Comparison of ENCODE assay signal across 19 cellular contexts in genomic region chr7:45695249-45695995, GRCh38.
A peak's percentile ranks its signal among the peaks of the same experiment; 100 is the strongest.
DNase-seq lines count a peak whose midpoint lies in the region; ATAC-seq, FAIRE-seq and TF ChIP-seq lines count a peak whose summit lies in the region.
"Had no signal": no experiment of that assay in that cellular context is flagged by ENCODE, and none has a peak within 500 bp of the region (broad histone marks: within the 10 kb centered on the region; RNA-seq: fewer than 3 reads in every experiment).

No MANE protein-coding gene starts in this region.

- no peaks in the 10 kb centered on the region for H3K36me3 Mint-ChIP-seq in activated T-cell treated with anti-CD3 and anti-CD28 coated beads, Interleukin-2, amount 50 U/mL, for 24 hours (ENCODE audit: low read depth)
- H3K36me3 Mint-ChIP-seq: CD14-positive monocyte had no signal

- TF ChIP-seq EP300 in HepG2 (IDR thresholded peaks at IDR 0.05; ENCODE audit: low read depth in 2 of 2, low read length in 2 of 2) (no peak), HepG2 (CRISPR knock-in tag; IDR thresholded peaks at IDR 0.05; ENCODE audit: borderline replicate concordance) (no peak), stomach (IDR thresholded peaks at IDR 0.05) (no peak)

- CTCF ChIA-PET in HepG2 (lab: Yijun Ruan, JAX; ENCODE audit: low intra/inter-chr PET ratio, low total read pairs): no interaction called here

- in situ Hi-C loops in HepG2 (cut with HindIII; ENCODE audit: extremely low pct_ligation_motif_present, low pct_unique_long_range_greater_than_20kb): no loop called here

- H3K4me2 ChIP-seq in HepG2 (ENCODE audit: low read depth, low read length): no peak overlapping the region

- POLR2A ChIA-PET in HepG2 (lab: Yijun Ruan, JAX): interaction anchor here (0.6 kb wide), 1 partner anchor 190 kb away, joined by 4 read pairs; no protein-coding TSS in a partner anchor

- H3K4me1 Mint-ChIP-seq in activated T-cell treated with anti-CD3 and anti-CD28 coated beads, Interleukin-2, amount 50 U/mL, for 24 hours (ENCODE audit: low read depth): no peaks in the 10 kb centered on the region
- H3K4me1 Mint-ChIP-seq: CD14-positive monocyte had no signal

- H3K9me3 ChIP-seq in HepG2 (ENCODE audit: low read length) (no peaks in the 10 kb centered on the region), stomach (no peaks in the 10 kb centered on the region)
- H3K9me3 ChIP-seq: MG63 had no signal

- TF ChIP-seq POLR2A in HepG2 (IDR thresholded peaks at IDR 0.05; ENCODE audit: insufficient read depth in 1 of 2, low read depth in 2 of 2, low read length in 2 of 2) (no peak), stomach (IDR thresholded peaks at IDR 0.05) (no peak)

- FAIRE-seq in HepG2 (lab: Jason Lieb, UNC): no peak
- FAIRE-seq: GM19239 had no signal

- H2AFZ ChIP-seq in HepG2 (ENCODE audit: low read length): no peak overlapping the region

- H4K20me1 ChIP-seq in HepG2 (ENCODE audit: insufficient read depth, low read length): no peaks in the 10 kb centered on the region

- H3K79me2 ChIP-seq in HepG2 (ENCODE audit: insufficient read depth, low read length): no peaks in the 10 kb centered on the region

- intact Hi-C loops in HepG2 (cut with micrococcal nuclease; ENCODE audit: unreplicated experiment): no loop called here
- intact Hi-C loops in stomach (cut with DNase I; ENCODE audit: low total_unique reads): no loop called here

- BruUV-seq in HepG2 (replicated peaks; lab: Mats Ljungman, UMichigan): no TSS peak

- H3K9me3 Mint-ChIP-seq in activated T-cell treated with anti-CD3 and anti-CD28 coated beads, Interleukin-2, amount 50 U/mL, for 24 hours: no peaks in the 10 kb centered on the region

- TF ChIP-seq RAD21 in HepG2 (CRISPR knock-in tag; IDR thresholded peaks at IDR 0.05): no peak

- ATAC-seq in HepG2: no peak

- H3K27ac ChIP-seq in HepG2 (ENCODE audit: extremely low read length, insufficient read depth, low read length) (no peak overlapping the region), stomach (no peak overlapping the region)

- WGBS in HepG2 (ENCODE audit: low lambda C conversion rate): 84% methylated on average over 5 of the region's 5 CpGs
- 80 to 87% (median 85%) methylated on average over 5 of the region's 5 CpGs for WGBS in stomach, 5 donors

- H3K4me3 ChIP-seq in HepG2 (replicated peaks in 1 of 3; ENCODE audit: insufficient read depth in 1 of 3, low read depth in 2 of 3, low read length in 3 of 3): no peak overlapping the region
- no peak overlapping the region for H3K4me3 ChIP-seq in stomach
- H3K4me3 ChIP-seq: MG63 had no signal

- no peak for TF ChIP-seq CTCF in HepG2 (CRISPR knock-in tag; IDR thresholded peaks at IDR 0.05)
- TF ChIP-seq CTCF in stomach (IDR thresholded peaks at IDR 0.05): no peak

- peaks cover 4% of the 10 kb centered on the region for H3K27me3 Mint-ChIP-seq in activated T-cell treated with anti-CD3 and anti-CD28 coated beads, Interleukin-2, amount 50 U/mL, for 24 hours

- no peak overlapping the region for H3K4me3 Mint-ChIP-seq in activated T-cell treated with anti-CD3 and anti-CD28 coated beads, Interleukin-2, amount 50 U/mL, for 24 hours
- H3K4me3 Mint-ChIP-seq: CD14-positive monocyte had no signal

- no peak overlapping the region for H3K9ac ChIP-seq in HepG2 (ENCODE audit: insufficient read depth, low read depth, low read length)

- no peaks in the 10 kb centered on the region for H3K36me3 ChIP-seq in HepG2 (replicated peaks in 1 of 2; ENCODE audit: control insufficient read depth in 1 of 2, insufficient read depth in 2 of 2, low read length in 2 of 2)
- H3K36me3 ChIP-seq in stomach: no peaks in the 10 kb centered on the region
- H3K36me3 ChIP-seq: MG63 had no signal

- DNase-seq in activated T-cell treated with anti-CD3 and anti-CD28 coated beads, Interleukin-2, amount 50 U/mL, for 24 hours: peak; percentile 6
- no peak for DNase-seq in activated T-cell treated with anti-CD3 and anti-CD28 coated beads, Interleukin-2, amount 50 U/mL, for 1 hour
- DNase-seq in ecto neural progenitor cell (ENCODE audit: low spot score): peak; percentile 20
- DNase-seq in HepG2 (ENCODE audit: low spot score): no peak
- DNase-seq in stomach: peak; percentile 4
- DNase-seq in medulla oblongata (ENCODE audit: extremely low spot score): no peak
- no peak for DNase-seq in 8988T
- DNase-seq in iPS-NIHi11 (ENCODE audit: low spot score): no peak
- DNase-seq: DMS 273 treated with DMSO at 0.1 percent for 48 hours, H7, IMR-90, Karpas-422, MG63, NCI-H1092, NCI-H146, NCI-H2081, NCI-H524 had no signal

- peaks cover 44% of the 10 kb centered on the region for H3K4me1 ChIP-seq in HepG2 (ENCODE audit: insufficient read depth, low read length)
- H3K4me1 ChIP-seq in stomach: peaks cover 1 to 7% (median 5%) of the 10 kb centered on the region in 4 donors

- peaks cover 0 to 4% of the 10 kb centered on the region in 2 experiments; a peak in 1 of 5 replicates for H3K27me3 ChIP-seq in HepG2 (ENCODE audit: control insufficient read depth in 1 of 2, insufficient read depth in 2 of 2, low read length in 2 of 2)
- H3K27me3 ChIP-seq in stomach: no peaks in the 10 kb centered on the region
- H3K27me3 ChIP-seq: MG63 had no signal

- H3K27ac Mint-ChIP-seq in activated T-cell treated with anti-CD3 and anti-CD28 coated beads, Interleukin-2, amount 50 U/mL, for 24 hours: no peak overlapping the region

TF ChIP-seq in HepG2, 621 proteins besides CTCF, POLR2A, EP300 and RAD21:
- TF ChIP-seq PRDM15 (CRISPR knock-in tag; IDR thresholded peaks at IDR 0.05) (no peak), ZFX (CRISPR knock-in tag; IDR thresholded peaks at IDR 0.05; ENCODE audit: low read depth) (peak; percentile 13; the same call in 1 of the 2 replicates), ZNF331 (CRISPR knock-in tag; IDR thresholded peaks at IDR 0.05) (peak; percentile 19; the same call in 1 of the 2 replicates), HMG20A (CRISPR knock-in tag; IDR thresholded peaks at IDR 0.05; ENCODE audit: borderline replicate concordance) (no peak), GPBP1L1 (CRISPR knock-in tag; IDR thresholded peaks at IDR 0.05) (no peak)

Comparison
In these comparisons a context has a peak if more than half of its experiments do, and no peak if none do; other contexts are left out.
1. DNase-seq: peak in activated T-cell treated with anti-CD3 and anti-CD28 coated beads, Interleukin-2, amount 50 U/mL, for 24 hours (single experiment), ecto neural progenitor cell (single experiment) and stomach (single experiment); none in activated T-cell treated with anti-CD3 and anti-CD28 coated beads, Interleukin-2, amount 50 U/mL, for 1 hour (single experiment), HepG2 (single experiment), medulla oblongata (single experiment), 8988T (single experiment) and iPS-NIHi11 (single experiment).